In the genomic region with DNA sequence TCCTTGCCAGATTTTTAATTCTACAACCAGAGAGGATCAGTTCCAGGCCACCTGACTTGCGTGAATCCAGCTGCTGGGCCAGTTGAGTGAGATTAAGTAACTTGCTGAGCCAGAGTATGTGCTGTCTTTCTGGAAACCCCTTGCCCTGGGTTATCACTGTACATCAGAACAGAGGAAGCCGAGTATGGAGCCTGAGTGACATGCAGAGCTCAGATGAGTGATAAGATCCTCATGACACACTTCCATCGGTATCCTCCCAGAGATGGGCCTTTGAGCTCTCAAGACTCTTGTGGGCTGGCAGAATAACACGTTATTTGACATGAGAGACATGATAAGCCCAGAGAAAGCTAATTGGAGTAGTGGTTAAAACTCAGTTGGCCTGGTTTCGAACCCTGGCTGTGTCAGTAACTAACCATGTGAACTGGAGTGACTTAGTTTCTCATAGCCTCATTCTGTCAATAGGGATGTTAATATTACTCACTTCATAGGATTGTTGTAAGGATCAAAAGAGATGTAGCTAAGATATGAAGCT, we compare ENCODE assay signal across 10 cellular contexts.
DNase-seq lines count a peak whose midpoint lies in the region; ATAC-seq and TF ChIP-seq lines count a peak whose summit lies in the region.
"Had no signal": no experiment of that assay in that cellular context is flagged by ENCODE, and none has a peak within 500 bp of the region (broad histone marks: within the 10 kb centered on the region; RNA-seq: fewer than 3 reads in every experiment).

No MANE protein-coding gene starts in this region.

- H3K36me3 ChIP-seq in lower lobe of right lung, result no peaks in the 10 kb centered on the region

- H3K27me3 ChIP-seq in lower lobe of right lung (ENCODE audit: low read depth), result no peaks in the 10 kb centered on the region

- peaks cover 93% of the 10 kb centered on the region for H3K4me1 Mint-ChIP-seq in activated B cell treated with CpG ODN at 0.5 μM for 24 hours

- H3K27ac Mint-ChIP-seq in activated B cell treated with CpG ODN at 0.5 μM for 24 hours, result peak overlapping the region; percentile 92

- intact Hi-C loops in activated B cell treated with CpG ODN at 0.5 μM for 24 hours (cut with micrococcal nuclease) (loop anchor here (1.0 to 10.0 kb wide), 7 partner anchors 37 to 460 kb away; partner anchors contain the start of gene ZFP36L1), lower lobe of right lung (cut with DNase I) (no loop called here)

- ATAC-seq in activated B cell treated with CpG ODN at 0.5 μM for 24 hours (ENCODE audit: low read depth) (peak; percentile 20), lower lobe of right lung (peak; percentile 50 to 78)

- no peaks in the 10 kb centered on the region for H3K9me3 ChIP-seq in lower lobe of right lung

- H3K27me3 Mint-ChIP-seq in activated B cell treated with CpG ODN at 0.5 μM for 24 hours, result no peaks in the 10 kb centered on the region

- no peaks in the 10 kb centered on the region for H3K9me3 Mint-ChIP-seq in activated B cell treated with CpG ODN at 0.5 μM for 24 hours

- H3K4me3 ChIP-seq in lower lobe of right lung, result no peak overlapping the region
- H3K4me3 ChIP-seq: coronary artery had no signal

- POLR2A ChIA-PET in activated B cell treated with CpG ODN at 0.5 μM for 24 hours (lab: Charles Lee), result interaction anchor here (0.5 to 16.7 kb wide), 31 partner anchors 11 to 411 kb away, joined by 3 to 350 read pairs (median 5); partner anchors contain the start of gene ZFP36L1

- DNase-seq in stimulated activated CD4-positive, alpha-beta T cell treated with anti-CD3 and anti-CD28 coated beads, Interleukin-1b, Interleukin-23, amount 100 ng/mL, for 48 hours, result peak; percentile 13
- no peak for DNase-seq in stimulated activated CD4-positive, alpha-beta T cell treated with anti-CD3 and anti-CD28 coated beads, Interleukin-2, amount 100 ng/mL, for 24 hours
- DNase-seq in activated B cell treated with CpG ODN at 0.5 μM for 24 hours, result no peak
- DNase-seq in lower lobe of right lung, result no peak
- no peak for DNase-seq in stimulated activated CD8-positive, alpha-beta memory T cell treated with anti-CD3 and anti-CD28 coated beads, Interleukin-4, amount 100 ng/mL, for 48 hours
- no peak for DNase-seq in SW480 (ENCODE audit: low spot score)
- no peak for DNase-seq in AG08396 (ENCODE audit: low spot score)
- DNase-seq in cerebellar nuclear complex (lab: John Stamatoyannopoulos, UW), result no peak
- DNase-seq: NCI-H774 had no signal

- peaks cover 49% of the 10 kb centered on the region for H3K4me1 ChIP-seq in lower lobe of right lung

- H3K4me3 Mint-ChIP-seq in activated B cell treated with CpG ODN at 0.5 μM for 24 hours, result peak overlapping the region; percentile 76

- TF ChIP-seq CTCF in activated B cell treated with CpG ODN at 0.5 μM for 24 hours (IDR thresholded peaks at IDR 0.05) (no peak), lower lobe of right lung (IDR thresholded peaks at IDR 0.05) (no peak)

- CTCF ChIA-PET in activated B cell treated with CpG ODN at 0.5 μM for 24 hours (lab: Charles Lee), result interaction anchor here (1.0 to 1.9 kb wide), 3 partner anchors 121 to 411 kb away, joined by 3 to 12 read pairs (median 3); no protein-coding TSS in a partner anchor

- no peak overlapping the region for H3K27ac ChIP-seq in lower lobe of right lung

- H3K36me3 Mint-ChIP-seq in activated B cell treated with CpG ODN at 0.5 μM for 24 hours (ENCODE audit: low read depth), result peaks cover 6% of the 10 kb centered on the region
